In the genomic region with DNA sequence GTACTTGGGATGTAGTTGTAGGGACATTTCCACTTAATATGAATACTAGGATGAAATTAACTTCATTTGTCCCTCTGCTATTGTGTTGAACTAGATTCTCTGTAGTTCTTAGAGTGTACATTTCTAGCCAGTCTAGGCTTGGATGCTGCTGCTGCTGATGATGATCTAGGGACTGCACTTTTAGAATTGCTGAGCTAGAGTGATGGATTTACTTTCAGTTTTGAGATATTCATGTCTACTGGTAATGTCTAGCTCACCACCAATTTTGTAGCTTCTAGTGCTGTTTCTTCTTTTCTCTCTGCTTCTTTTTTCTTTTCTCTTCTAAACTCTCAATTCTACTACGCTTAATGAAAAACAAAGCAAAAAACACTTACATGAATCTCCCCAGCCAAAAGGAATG, we compare ENCODE assay signal across 21 cellular contexts. TPM values are rescaled to one million over a fixed set of nuclear protein-coding genes. Genes with fewer than 3 reads are reported as not detected.
A peak's percentile ranks its signal among the peaks of the same experiment; 100 is the strongest.
DNase-seq lines count a peak whose midpoint lies in the region; ATAC-seq and TF ChIP-seq lines count a peak whose summit lies in the region.
"Had no signal": no experiment of that assay in that cellular context is flagged by ENCODE, and none has a peak within 500 bp of the region (broad histone marks: within the 10 kb centered on the region; RNA-seq: fewer than 3 reads in every experiment).

No MANE protein-coding gene starts in this region.

- peaks cover 10% of the 10 kb centered on the region for H3K4me1 Mint-ChIP-seq in activated naive CD8-positive, alpha-beta T cell treated with anti-CD3 and anti-CD28 coated beads, Interleukin-2, amount 10 ng/mL, durations not matched to agents 7 days and 5 days
- peaks cover 8% of the 10 kb centered on the region for H3K4me1 Mint-ChIP-seq in activated naive CD8-positive, alpha-beta T cell treated with anti-CD3 and anti-CD28 coated beads for 36 hours
- peaks cover 1% of the 10 kb centered on the region for H3K4me1 Mint-ChIP-seq in neural progenitor cell
- H3K4me1 Mint-ChIP-seq: activated B cell treated with CpG ODN at 0.5 μM for 24 hours; endodermal cell; stimulated activated memory B cell treated with anti-CD40 and anti-IgM and Interleukin-4, amounts not matched to agents 10 μg/mL and 1 μg/mL and 100 μg/mL, for 72 hours had no signal

- ATAC-seq in activated naive CD8-positive, alpha-beta T cell treated with anti-CD3 and anti-CD28 coated beads, Interleukin-2, amount 10 ng/mL, durations not matched to agents 7 days and 5 days (ENCODE audit: low read depth) = peak; percentile 47
- ATAC-seq in HG02678 (IDR thresholded peaks at IDR 0.05; ENCODE audit: unreplicated experiment) (peak; percentile 52), GM19023 (IDR thresholded peaks at IDR 0.05; ENCODE audit: unreplicated experiment) (no peak), aorta (ENCODE audit: low FRiP score) (no peak)
- ATAC-seq: A549; body of pancreas; SK-N-SH treated with all-trans-retinoic acid at 6 μM for 48 hours; stimulated activated memory B cell treated with anti-CD40 and anti-IgM and Interleukin-4, amounts not matched to agents 10 μg/mL and 1 μg/mL and 100 μg/mL, for 72 hours had no signal

- H3K4me2 ChIP-seq in KMS-11 (peak overlapping the region; percentile 39), neural progenitor cell (no peak overlapping the region)
- H3K4me2 ChIP-seq: A549 had no signal

- intact Hi-C loops in aorta (cut with DNase I) = no loop called here

- H3K36me3 Mint-ChIP-seq in activated naive CD8-positive, alpha-beta T cell treated with anti-CD3 and anti-CD28 coated beads, Interleukin-2, amount 10 ng/mL, durations not matched to agents 7 days and 5 days = no peaks in the 10 kb centered on the region
- H3K36me3 Mint-ChIP-seq in activated naive CD8-positive, alpha-beta T cell treated with anti-CD3 and anti-CD28 coated beads for 36 hours = peaks cover 3% of the 10 kb centered on the region
- H3K36me3 Mint-ChIP-seq in neural progenitor cell = no peaks in the 10 kb centered on the region

- H3K27ac Mint-ChIP-seq in activated naive CD8-positive, alpha-beta T cell treated with anti-CD3 and anti-CD28 coated beads, Interleukin-2, amount 10 ng/mL, durations not matched to agents 7 days and 5 days = no peak overlapping the region
- no peak overlapping the region for H3K27ac Mint-ChIP-seq in activated naive CD8-positive, alpha-beta T cell treated with anti-CD3 and anti-CD28 coated beads for 36 hours
- peak overlapping the region; percentile 19 for H3K27ac Mint-ChIP-seq in neural progenitor cell
- H3K27ac Mint-ChIP-seq: activated B cell treated with CpG ODN at 0.5 μM for 24 hours; endodermal cell; nephron; stimulated activated memory B cell treated with anti-CD40 and anti-IgM and Interleukin-4, amounts not matched to agents 10 μg/mL and 1 μg/mL and 100 μg/mL, for 72 hours had no signal

- 44 to 50% methylated on average over 1 of the region's 1 CpG for WGBS in aorta, 2 donors

- H3K27me3 ChIP-seq in KMS-11 (ENCODE audit: insufficient read depth, low read depth) = no peaks in the 10 kb centered on the region
- H3K27me3 ChIP-seq in neural progenitor cell = no peaks in the 10 kb centered on the region
- no peaks in the 10 kb centered on the region for H3K27me3 ChIP-seq in aorta (ENCODE audit: control insufficient read depth in 1 of 2, insufficient read depth in 2 of 2, low read length in 1 of 2)
- H3K27me3 ChIP-seq: body of pancreas had no signal

- H3K9me3 Mint-ChIP-seq in activated naive CD8-positive, alpha-beta T cell treated with anti-CD3 and anti-CD28 coated beads, Interleukin-2, amount 10 ng/mL, durations not matched to agents 7 days and 5 days = no peaks in the 10 kb centered on the region
- H3K9me3 Mint-ChIP-seq in activated naive CD8-positive, alpha-beta T cell treated with anti-CD3 and anti-CD28 coated beads for 36 hours = no peaks in the 10 kb centered on the region
- H3K9me3 Mint-ChIP-seq in neural progenitor cell = no peaks in the 10 kb centered on the region
- H3K9me3 Mint-ChIP-seq: activated B cell treated with CpG ODN at 0.5 μM for 24 hours; CD14-positive monocyte; endodermal cell; nephron; stimulated activated memory B cell treated with anti-CD40 and anti-IgM and Interleukin-4, amounts not matched to agents 10 μg/mL and 1 μg/mL and 100 μg/mL, for 72 hours had no signal

- no peak for DNase-seq in activated naive CD8-positive, alpha-beta T cell treated with anti-CD3 and anti-CD28 coated beads, Interleukin-2, amount 10 ng/mL, durations not matched to agents 7 days and 5 days
- no peak for DNase-seq in activated naive CD8-positive, alpha-beta T cell treated with anti-CD3 and anti-CD28 coated beads for 36 hours
- DNase-seq in neural progenitor cell (ENCODE audit: low spot score) (no peak), NCI-H146 treated with DMSO at 0.1 percent for 48 hours (lab: John Stamatoyannopoulos, UW; ENCODE audit: unreplicated experiment) (no peak), aorta (no peak)
- DNase-seq: activated B cell treated with CpG ODN at 0.5 μM for 24 hours; activated CD8-positive, alpha-beta memory T cell treated with anti-CD3 and anti-CD28 coated beads for 24 hours; body of pancreas; DMS 273 treated with DMSO at 0.1 percent for 48 hours; endodermal cell; NCI-H1105; NCI-H2081 treated with DMSO at 0.1 percent for 48 hours; posterior cingulate gyrus had no signal

- H4K20me1 ChIP-seq in KMS-11 (ENCODE audit: insufficient read depth) (no peaks in the 10 kb centered on the region), neural progenitor cell (ENCODE audit: low read depth) (peaks cover 4% of the 10 kb centered on the region)

- H3K36me3 ChIP-seq in KMS-11 (ENCODE audit: insufficient read depth) = no peaks in the 10 kb centered on the region
- peaks cover 15% of the 10 kb centered on the region for H3K36me3 ChIP-seq in neural progenitor cell
- H3K36me3 ChIP-seq in aorta (ENCODE audit: control insufficient read depth in 1 of 2, insufficient read depth in 2 of 2, low read length in 1 of 2) = peaks cover 0 to 2% of the 10 kb centered on the region in 2 donors

- no peak overlapping the region for H3K4me3 Mint-ChIP-seq in activated naive CD8-positive, alpha-beta T cell treated with anti-CD3 and anti-CD28 coated beads, Interleukin-2, amount 10 ng/mL, durations not matched to agents 7 days and 5 days
- H3K4me3 Mint-ChIP-seq in activated naive CD8-positive, alpha-beta T cell treated with anti-CD3 and anti-CD28 coated beads for 36 hours = no peak overlapping the region
- no peak overlapping the region for H3K4me3 Mint-ChIP-seq in neural progenitor cell
- H3K4me3 Mint-ChIP-seq: activated B cell treated with CpG ODN at 0.5 μM for 24 hours; CD14-positive monocyte; endodermal cell; nephron; stimulated activated memory B cell treated with anti-CD40 and anti-IgM and Interleukin-4, amounts not matched to agents 10 μg/mL and 1 μg/mL and 100 μg/mL, for 72 hours had no signal

- H3K9ac ChIP-seq in KMS-11 = no peak overlapping the region
- H3K9ac ChIP-seq in neural progenitor cell = no peak overlapping the region

- TF ChIP-seq CTCF in KMS-11 (conservative IDR thresholded peaks at IDR 0.05; ENCODE audit: low read depth, low read length) (no peak), neural progenitor cell (IDR thresholded peaks at IDR 0.05) (no peak)

- no peaks in the 10 kb centered on the region for H3F3A ChIP-seq in neural progenitor cell (ENCODE audit: low read depth)

- POLR2A ChIA-PET in activated naive CD8-positive, alpha-beta T cell treated with anti-CD3 and anti-CD28 coated beads, Interleukin-2, amount 10 ng/mL, durations not matched to agents 7 days and 5 days (lab: Charles Lee) = no interaction called here

- H2AFZ ChIP-seq in KMS-11 (ENCODE audit: low read depth) = no peak overlapping the region
- H2AFZ ChIP-seq in neural progenitor cell (replicated peaks) = no peak overlapping the region

- peaks cover 23% of the 10 kb centered on the region for H3K4me1 ChIP-seq in KMS-11 (ENCODE audit: low read depth, poor library complexity, severe bottlenecking)
- no peaks in the 10 kb centered on the region for H3K4me1 ChIP-seq in neural progenitor cell
- no peaks in the 10 kb centered on the region for H3K4me1 ChIP-seq in aorta (ENCODE audit: control insufficient read depth in 1 of 2, insufficient read depth in 2 of 2, low read length in 2 of 2)
- H3K4me1 ChIP-seq: A549 had no signal

- no peak overlapping the region for H3K4me3 ChIP-seq in KMS-11 (IDR thresholded peaks at IDR 0.05; ENCODE audit: insufficient read depth, low read depth, low read length)
- no peak overlapping the region for H3K4me3 ChIP-seq in neural progenitor cell
- no peak overlapping the region for H3K4me3 ChIP-seq in aorta (ENCODE audit: low read length in 2 of 2)
- H3K4me3 ChIP-seq: A549, body of pancreas had no signal

- H3K27me3 Mint-ChIP-seq in activated naive CD8-positive, alpha-beta T cell treated with anti-CD3 and anti-CD28 coated beads, Interleukin-2, amount 10 ng/mL, durations not matched to agents 7 days and 5 days = no peaks in the 10 kb centered on the region
- no peaks in the 10 kb centered on the region for H3K27me3 Mint-ChIP-seq in activated naive CD8-positive, alpha-beta T cell treated with anti-CD3 and anti-CD28 coated beads for 36 hours
- no peaks in the 10 kb centered on the region for H3K27me3 Mint-ChIP-seq in neural progenitor cell (ENCODE audit: insufficient read depth, low read depth)
- H3K27me3 Mint-ChIP-seq: activated B cell treated with CpG ODN at 0.5 μM for 24 hours; stimulated activated memory B cell treated with anti-CD40 and anti-IgM and Interleukin-4, amounts not matched to agents 10 μg/mL and 1 μg/mL and 100 μg/mL, for 72 hours had no signal

- H3K79me2 ChIP-seq in KMS-11 (ENCODE audit: insufficient read depth, low read depth) (no peaks in the 10 kb centered on the region), neural progenitor cell (ENCODE audit: low read depth) (no peaks in the 10 kb centered on the region)

- H3K27ac ChIP-seq in KMS-11 = peak overlapping the region; percentile 2; the same call in 1 of the 2 replicates
- no peak overlapping the region for H3K27ac ChIP-seq in neural progenitor cell
- H3K27ac ChIP-seq in aorta (ENCODE audit: low read depth in 1 of 2, low read length in 2 of 2) = no peak overlapping the region
- H3K27ac ChIP-seq: A549, body of pancreas had no signal

- H3K9me3 ChIP-seq in neural progenitor cell (ENCODE audit: low read depth) (no peaks in the 10 kb centered on the region), aorta (ENCODE audit: control insufficient read depth, low read length) (no peaks in the 10 kb centered on the region)
- H3K9me3 ChIP-seq: A549, body of pancreas had no signal

RNA-seq across cellular contexts. Expression of a gene that starts 49.4 kb away (rescaled TPM):
- 10 to 100 TPM; 21.0 to 23.1 TPM for total RNA-seq in activated naive CD8-positive, alpha-beta T cell treated with anti-CD3 and anti-CD28 coated beads, Interleukin-2, amount 10 ng/mL, durations not matched to agents 7 days and 5 days
- total RNA-seq in activated naive CD8-positive, alpha-beta T cell treated with anti-CD3 and anti-CD28 coated beads for 36 hours = 10 to 100 TPM; 52.2 to 57.1 TPM
- total RNA-seq in neural progenitor cell (ENCODE audit: low replicate concordance) (61.4 and 78.0 TPM in 2 replicates), aorta (10 to 100 TPM; 12.8 to 14.0 TPM)
- 10 to 100 TPM; 21.0 to 22.1 TPM for polyA plus RNA-seq in aorta

Comparison
In these comparisons a context has a peak if more than half of its experiments do, and no peak if none do; other contexts are left out.
1. ATAC-seq: peak in activated naive CD8-positive, alpha-beta T cell treated with anti-CD3 and anti-CD28 coated beads, Interleukin-2, amount 10 ng/mL, durations not matched to agents 7 days and 5 days (single experiment) and HG02678 (single experiment); none in GM19023 (single experiment) and aorta (single experiment).